ENCODE assay signal across 1 cellular context in genomic region chr3:194256040-194256945, GRCh38.
TF ChIP-seq lines count a peak whose summit lies in the region.

No MANE protein-coding gene starts in this region.

TF ChIP-seq in GM12878, 131 proteins besides CTCF, POLR2A, EP300 and RAD21 (continued from another document):
- no peak for TF ChIP-seq ZBTB40 (IDR thresholded peaks at IDR 0.05; ENCODE audit: borderline replicate concordance)
- no peak for TF ChIP-seq ATF3 (IDR thresholded peaks at IDR 0.05; ENCODE audit: borderline replicate concordance, extremely low read depth, low read depth, low read length)
- TF ChIP-seq KLF5 (IDR thresholded peaks at IDR 0.05; ENCODE audit: partially characterized antibody): no peak
- no peak for TF ChIP-seq NR2C2 (IDR thresholded peaks at IDR 0.05; ENCODE audit: borderline replicate concordance, control insufficient read depth, insufficient read length, low read depth)
